ENCODE assay signal across 27 cellular contexts in the genomic region with DNA sequence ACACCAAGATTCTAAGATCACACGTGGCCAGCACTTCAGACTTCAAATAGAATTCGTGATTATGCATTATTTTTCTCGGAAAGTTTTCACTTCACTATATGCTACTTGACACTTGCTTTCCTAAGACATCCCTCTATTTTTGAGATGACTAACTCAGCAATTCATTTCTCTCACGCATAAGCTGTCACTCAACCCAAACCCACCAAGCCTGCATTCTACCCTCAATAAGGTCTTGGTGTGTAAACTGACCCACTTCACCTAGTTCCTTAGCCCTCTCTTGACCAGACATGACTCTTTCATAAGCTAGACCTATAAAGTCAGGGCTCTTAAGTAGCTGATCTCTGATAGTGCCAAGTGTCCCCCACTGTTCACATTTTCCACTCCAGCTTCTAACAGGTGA. TPM values are rescaled to one million over a fixed set of nuclear protein-coding genes. Genes with fewer than 3 reads are reported as not detected.
"Had no signal": no experiment of that assay in that cellular context is flagged by ENCODE, and none has a peak within 500 bp of the region (broad histone marks: within the 10 kb centered on the region; RNA-seq: fewer than 3 reads in every experiment).

No MANE protein-coding gene starts in this region.

- H3K27ac ChIP-seq: adrenal gland, ascending aorta, left ventricle myocardium inferior, neutrophil, parathyroid adenoma, thyroid gland, upper lobe of right lung had no signal

- H3K4me3 ChIP-seq: adrenal gland, ascending aorta, left ventricle myocardium inferior, thyroid gland, upper lobe of right lung had no signal

- H3K36me3 ChIP-seq: adrenal gland, ascending aorta, left ventricle myocardium inferior, neutrophil, thyroid gland, upper lobe of right lung had no signal

- H3K79me2 ChIP-seq: parathyroid adenoma had no signal

- H2AFZ ChIP-seq: parathyroid adenoma had no signal

- H3K27me3 ChIP-seq: adrenal gland, ascending aorta, neutrophil, thyroid gland, upper lobe of right lung had no signal

- ATAC-seq: right cardiac atrium; stimulated activated naive CD8-positive, alpha-beta T cell treated with anti-CD3 and anti-CD28 coated beads, Interleukin-15, Interleukin-2, amounts not matched to agents 100 U/mL and 50 U/mL, for 24 hours; upper lobe of right lung; WTC11 had no signal

- H3K9me3 ChIP-seq: adrenal gland, ascending aorta, left ventricle myocardium inferior, neutrophil, thyroid gland, upper lobe of right lung had no signal

- H3K9ac ChIP-seq: parathyroid adenoma had no signal

- DNase-seq: activated T-cell treated with anti-CD3 and anti-CD28 coated beads, Interleukin-2, amount 50 U/mL, for 1 hour; adrenal gland; central memory CD4-positive, alpha-beta T cell; effector memory CD4-positive, alpha-beta T cell; glutamatergic neuron; hypothalamus; left ventricle myocardium inferior; right cardiac atrium; stimulated activated CD4-positive, alpha-beta T cell treated with anti-CD3 and anti-CD28 coated beads, Interleukin-12 subunit alpha, Interleukin-12 subunit beta, amount 100 ng/mL, for 4 hours; stimulated activated CD4-positive, alpha-beta T cell treated with anti-CD3 and anti-CD28 coated beads, Interleukin-4, amount 100 ng/mL, for 4 hours; stimulated activated naive CD8-positive, alpha-beta T cell treated with anti-CD3 and anti-CD28 coated beads, Interleukin-15, Interleukin-2, amounts not matched to agents 100 U/mL and 50 U/mL, for 24 hours; T1000; thyroid gland; upper lobe of right lung had no signal

- H3K4me1 ChIP-seq: adrenal gland, ascending aorta, left ventricle myocardium inferior, parathyroid adenoma, thyroid gland, upper lobe of right lung had no signal

RNA-seq across cellular contexts. Expression of a gene that starts 11.7 kb away (rescaled TPM):
- total RNA-seq: ascending aorta had no signal
- polyA plus RNA-seq: right cardiac atrium had no signal

RNA-seq across cellular contexts. Expression of a gene that starts 31.6 kb away (rescaled TPM):
- total RNA-seq: ascending aorta, dermis microvascular lymphatic vessel endothelial cell, left ventricle myocardium inferior, lung microvascular endothelial cell, right cardiac atrium, skeletal muscle tissue, subcutaneous adipose tissue had no signal
- polyA plus RNA-seq: right cardiac atrium had no signal

RNA-seq across cellular contexts. Expression of a gene that starts 31.8 kb away (rescaled TPM):
- total RNA-seq: activated naive CD4-positive, alpha-beta T cell treated with anti-CD3 and anti-CD28 coated beads, Interleukin-2, amount 50 U/mL, for 72 hours; ascending aorta; dermis microvascular lymphatic vessel endothelial cell; frontal cortex; left ventricle myocardium inferior; lung microvascular endothelial cell; mesothelial cell of epicardium; pulmonary artery endothelial cell; right cardiac atrium; skeletal muscle tissue; subcutaneous adipose tissue; thyroid gland; upper lobe of right lung; WTC11 had no signal
- polyA plus RNA-seq: esophagus, right cardiac atrium had no signal
